ENCODE assay signal across 2 cellular contexts in the genomic region with DNA sequence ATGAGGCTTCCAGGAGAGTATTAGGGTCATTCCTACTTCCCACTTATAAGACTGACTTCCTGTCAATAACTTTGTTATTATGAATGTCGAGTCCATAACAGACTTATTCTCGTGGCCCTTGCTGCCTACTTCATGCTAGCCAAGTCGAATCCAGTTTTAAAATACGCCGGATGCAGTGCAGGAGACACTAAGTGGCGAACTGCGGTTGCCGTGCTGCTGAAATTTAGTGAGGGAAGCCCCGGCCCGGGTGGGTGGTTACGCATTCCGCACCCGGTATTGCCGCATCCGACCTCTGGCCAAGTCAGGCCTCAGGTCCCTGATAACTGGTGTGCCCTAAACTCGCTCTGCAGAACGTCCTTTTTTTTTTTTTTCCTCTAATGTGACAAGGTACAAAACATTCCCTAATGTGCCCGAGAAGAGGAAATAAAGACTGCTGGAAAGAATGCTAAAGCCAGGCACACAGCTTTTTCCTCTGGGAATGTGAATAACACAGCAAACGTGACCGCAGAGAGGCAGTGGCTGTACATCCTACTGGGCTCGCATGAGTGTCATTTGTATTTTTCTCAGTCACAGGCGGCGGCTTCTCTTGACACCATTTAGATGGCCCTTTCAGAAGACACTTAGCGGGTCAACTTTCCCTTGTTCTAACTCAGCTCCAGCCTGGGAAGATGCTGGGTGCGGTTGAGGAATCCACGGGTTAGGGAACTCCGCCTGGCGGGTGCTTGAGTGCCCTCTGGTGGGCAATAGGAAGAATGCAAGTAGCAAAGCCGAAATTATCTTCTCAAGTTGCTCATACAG.
TF ChIP-seq lines count a peak whose summit lies in the region.

No MANE protein-coding gene starts in this region.

TF ChIP-seq in SK-N-SH treated with all-trans-retinoic acid at 6 μM for 48 hours, 23 proteins besides CTCF, POLR2A, EP300 and RAD21 (continued from another document):
- TF ChIP-seq, protein P1, sequence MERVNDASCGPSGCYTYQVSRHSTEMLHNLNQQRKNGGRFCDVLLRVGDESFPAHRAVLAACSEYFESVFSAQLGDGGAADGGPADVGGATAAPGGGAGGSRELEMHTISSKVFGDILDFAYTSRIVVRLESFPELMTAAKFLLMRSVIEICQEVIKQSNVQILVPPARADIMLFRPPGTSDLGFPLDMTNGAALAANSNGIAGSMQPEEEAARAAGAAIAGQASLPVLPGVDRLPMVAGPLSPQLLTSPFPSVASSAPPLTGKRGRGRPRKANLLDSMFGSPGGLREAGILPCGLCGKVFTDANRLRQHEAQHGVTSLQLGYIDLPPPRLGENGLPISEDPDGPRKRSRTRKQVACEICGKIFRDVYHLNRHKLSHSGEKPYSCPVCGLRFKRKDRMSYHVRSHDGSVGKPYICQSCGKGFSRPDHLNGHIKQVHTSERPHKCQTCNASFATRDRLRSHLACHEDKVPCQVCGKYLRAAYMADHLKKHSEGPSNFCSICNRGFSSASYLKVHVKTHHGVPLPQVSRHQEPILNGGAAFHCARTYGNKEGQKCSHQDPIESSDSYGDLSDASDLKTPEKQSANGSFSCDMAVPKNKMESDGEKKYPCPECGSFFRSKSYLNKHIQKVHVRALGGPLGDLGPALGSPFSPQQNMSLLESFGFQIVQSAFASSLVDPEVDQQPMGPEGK (CRISPR knock-in tag; IDR thresholded peaks at IDR 0.05; ENCODE audit: borderline replicate concordance): no peak
- no peak for TF ChIP-seq ZNF8 (CRISPR knock-in tag; IDR thresholded peaks at IDR 0.05)
- no peak for TF ChIP-seq OSR1 (CRISPR knock-in tag; IDR thresholded peaks at IDR 0.05)
- no peak for TF ChIP-seq ARNTL (CRISPR knock-in tag; IDR thresholded peaks at IDR 0.05; ENCODE audit: borderline replicate concordance, low read depth)
- no peak for TF ChIP-seq ZC3H10 (CRISPR knock-in tag; IDR thresholded peaks at IDR 0.05)

TF ChIP-seq in GM12878, 131 proteins besides CTCF, POLR2A, EP300 and RAD21 (continued from another document and continues in another):
- TF ChIP-seq, protein P2, sequence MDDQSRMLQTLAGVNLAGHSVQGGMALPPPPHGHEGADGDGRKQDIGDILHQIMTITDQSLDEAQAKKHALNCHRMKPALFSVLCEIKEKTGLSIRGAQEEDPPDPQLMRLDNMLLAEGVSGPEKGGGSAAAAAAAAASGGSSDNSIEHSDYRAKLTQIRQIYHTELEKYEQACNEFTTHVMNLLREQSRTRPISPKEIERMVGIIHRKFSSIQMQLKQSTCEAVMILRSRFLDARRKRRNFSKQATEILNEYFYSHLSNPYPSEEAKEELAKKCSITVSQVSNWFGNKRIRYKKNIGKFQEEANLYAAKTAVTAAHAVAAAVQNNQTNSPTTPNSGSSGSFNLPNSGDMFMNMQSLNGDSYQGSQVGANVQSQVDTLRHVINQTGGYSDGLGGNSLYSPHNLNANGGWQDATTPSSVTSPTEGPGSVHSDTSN (IDR thresholded peaks at IDR 0.05; ENCODE audit: insufficient replicate concordance, low read depth, low read length): no peak
- no peak; the same call in 1 of the 2 replicates for TF ChIP-seq ZNF207 (IDR thresholded peaks at IDR 0.05; ENCODE audit: borderline replicate concordance)
- TF ChIP-seq, protein P3, sequence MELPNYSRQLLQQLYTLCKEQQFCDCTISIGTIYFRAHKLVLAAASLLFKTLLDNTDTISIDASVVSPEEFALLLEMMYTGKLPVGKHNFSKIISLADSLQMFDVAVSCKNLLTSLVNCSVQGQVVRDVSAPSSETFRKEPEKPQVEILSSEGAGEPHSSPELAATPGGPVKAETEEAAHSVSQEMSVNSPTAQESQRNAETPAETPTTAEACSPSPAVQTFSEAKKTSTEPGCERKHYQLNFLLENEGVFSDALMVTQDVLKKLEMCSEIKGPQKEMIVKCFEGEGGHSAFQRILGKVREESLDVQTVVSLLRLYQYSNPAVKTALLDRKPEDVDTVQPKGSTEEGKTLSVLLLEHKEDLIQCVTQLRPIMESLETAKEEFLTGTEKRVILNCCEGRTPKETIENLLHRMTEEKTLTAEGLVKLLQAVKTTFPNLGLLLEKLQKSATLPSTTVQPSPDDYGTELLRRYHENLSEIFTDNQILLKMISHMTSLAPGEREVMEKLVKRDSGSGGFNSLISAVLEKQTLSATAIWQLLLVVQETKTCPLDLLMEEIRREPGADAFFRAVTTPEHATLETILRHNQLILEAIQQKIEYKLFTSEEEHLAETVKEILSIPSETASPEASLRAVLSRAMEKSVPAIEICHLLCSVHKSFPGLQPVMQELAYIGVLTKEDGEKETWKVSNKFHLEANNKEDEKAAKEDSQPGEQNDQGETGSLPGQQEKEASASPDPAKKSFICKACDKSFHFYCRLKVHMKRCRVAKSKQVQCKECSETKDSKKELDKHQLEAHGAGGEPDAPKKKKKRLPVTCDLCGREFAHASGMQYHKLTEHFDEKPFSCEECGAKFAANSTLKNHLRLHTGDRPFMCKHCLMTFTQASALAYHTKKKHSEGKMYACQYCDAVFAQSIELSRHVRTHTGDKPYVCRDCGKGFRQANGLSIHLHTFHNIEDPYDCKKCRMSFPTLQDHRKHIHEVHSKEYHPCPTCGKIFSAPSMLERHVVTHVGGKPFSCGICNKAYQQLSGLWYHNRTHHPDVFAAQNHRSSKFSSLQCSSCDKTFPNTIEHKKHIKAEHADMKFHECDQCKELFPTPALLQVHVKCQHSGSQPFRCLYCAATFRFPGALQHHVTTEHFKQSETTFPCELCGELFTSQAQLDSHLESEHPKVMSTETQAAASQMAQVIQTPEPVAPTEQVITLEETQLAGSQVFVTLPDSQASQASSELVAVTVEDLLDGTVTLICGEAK (IDR thresholded peaks at IDR 0.05; ENCODE audit: borderline replicate concordance): no peak
- TF ChIP-seq BACH1 (IDR thresholded peaks at IDR 0.05; ENCODE audit: borderline replicate concordance): no peak
- 0 out of 2 replicates have a peak, but pooled peaks have one; percentile 49 for TF ChIP-seq NR2F1 (conservative IDR thresholded peaks at IDR 0.05)
- TF ChIP-seq BRCA1 (IDR thresholded peaks at IDR 0.05; ENCODE audit: low read depth, low read length): no peak
- TF ChIP-seq, protein P4, sequence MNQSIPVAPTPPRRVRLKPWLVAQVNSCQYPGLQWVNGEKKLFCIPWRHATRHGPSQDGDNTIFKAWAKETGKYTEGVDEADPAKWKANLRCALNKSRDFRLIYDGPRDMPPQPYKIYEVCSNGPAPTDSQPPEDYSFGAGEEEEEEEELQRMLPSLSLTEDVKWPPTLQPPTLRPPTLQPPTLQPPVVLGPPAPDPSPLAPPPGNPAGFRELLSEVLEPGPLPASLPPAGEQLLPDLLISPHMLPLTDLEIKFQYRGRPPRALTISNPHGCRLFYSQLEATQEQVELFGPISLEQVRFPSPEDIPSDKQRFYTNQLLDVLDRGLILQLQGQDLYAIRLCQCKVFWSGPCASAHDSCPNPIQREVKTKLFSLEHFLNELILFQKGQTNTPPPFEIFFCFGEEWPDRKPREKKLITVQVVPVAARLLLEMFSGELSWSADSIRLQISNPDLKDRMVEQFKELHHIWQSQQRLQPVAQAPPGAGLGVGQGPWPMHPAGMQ (IDR thresholded peaks at IDR 0.05; ENCODE audit: borderline replicate concordance): no peak
- no peak for TF ChIP-seq ZNF217 (IDR thresholded peaks at IDR 0.05)
- no peak for TF ChIP-seq SUPT20H (IDR thresholded peaks at IDR 0.05; ENCODE audit: borderline replicate concordance, control insufficient read depth, low read depth, low read length)
- no peak for TF ChIP-seq NFYA (IDR thresholded peaks at IDR 0.05; ENCODE audit: borderline replicate concordance, low read depth, low read length)
- no peak for TF ChIP-seq SRF (IDR thresholded peaks at IDR 0.05; ENCODE audit: low read depth in 2 of 2, low read length in 2 of 2)
- peak; percentile 39; the same call in 1 of the 2 replicates for TF ChIP-seq YY1 (IDR thresholded peaks at IDR 0.05; ENCODE audit: low read depth, low read length)
- TF ChIP-seq, protein P5, sequence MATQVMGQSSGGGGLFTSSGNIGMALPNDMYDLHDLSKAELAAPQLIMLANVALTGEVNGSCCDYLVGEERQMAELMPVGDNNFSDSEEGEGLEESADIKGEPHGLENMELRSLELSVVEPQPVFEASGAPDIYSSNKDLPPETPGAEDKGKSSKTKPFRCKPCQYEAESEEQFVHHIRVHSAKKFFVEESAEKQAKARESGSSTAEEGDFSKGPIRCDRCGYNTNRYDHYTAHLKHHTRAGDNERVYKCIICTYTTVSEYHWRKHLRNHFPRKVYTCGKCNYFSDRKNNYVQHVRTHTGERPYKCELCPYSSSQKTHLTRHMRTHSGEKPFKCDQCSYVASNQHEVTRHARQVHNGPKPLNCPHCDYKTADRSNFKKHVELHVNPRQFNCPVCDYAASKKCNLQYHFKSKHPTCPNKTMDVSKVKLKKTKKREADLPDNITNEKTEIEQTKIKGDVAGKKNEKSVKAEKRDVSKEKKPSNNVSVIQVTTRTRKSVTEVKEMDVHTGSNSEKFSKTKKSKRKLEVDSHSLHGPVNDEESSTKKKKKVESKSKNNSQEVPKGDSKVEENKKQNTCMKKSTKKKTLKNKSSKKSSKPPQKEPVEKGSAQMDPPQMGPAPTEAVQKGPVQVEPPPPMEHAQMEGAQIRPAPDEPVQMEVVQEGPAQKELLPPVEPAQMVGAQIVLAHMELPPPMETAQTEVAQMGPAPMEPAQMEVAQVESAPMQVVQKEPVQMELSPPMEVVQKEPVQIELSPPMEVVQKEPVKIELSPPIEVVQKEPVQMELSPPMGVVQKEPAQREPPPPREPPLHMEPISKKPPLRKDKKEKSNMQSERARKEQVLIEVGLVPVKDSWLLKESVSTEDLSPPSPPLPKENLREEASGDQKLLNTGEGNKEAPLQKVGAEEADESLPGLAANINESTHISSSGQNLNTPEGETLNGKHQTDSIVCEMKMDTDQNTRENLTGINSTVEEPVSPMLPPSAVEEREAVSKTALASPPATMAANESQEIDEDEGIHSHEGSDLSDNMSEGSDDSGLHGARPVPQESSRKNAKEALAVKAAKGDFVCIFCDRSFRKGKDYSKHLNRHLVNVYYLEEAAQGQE (IDR thresholded peaks at IDR 0.05; ENCODE audit: low read depth, low read length): no peak
- TF ChIP-seq TCF3 (IDR thresholded peaks at IDR 0.05; ENCODE audit: borderline replicate concordance, insufficient read depth, low read depth, low read length): no peak
- TF ChIP-seq HDGF (IDR thresholded peaks at IDR 0.05): no peak
- no peak for TF ChIP-seq RFX5 (IDR thresholded peaks at IDR 0.05; ENCODE audit: low read depth, low read length)
- no peak for TF ChIP-seq SMAD5 (IDR thresholded peaks at IDR 0.05; ENCODE audit: low read depth)
- TF ChIP-seq CBX5 (IDR thresholded peaks at IDR 0.05; ENCODE audit: low read depth): no peak
- TF ChIP-seq, protein P6, sequence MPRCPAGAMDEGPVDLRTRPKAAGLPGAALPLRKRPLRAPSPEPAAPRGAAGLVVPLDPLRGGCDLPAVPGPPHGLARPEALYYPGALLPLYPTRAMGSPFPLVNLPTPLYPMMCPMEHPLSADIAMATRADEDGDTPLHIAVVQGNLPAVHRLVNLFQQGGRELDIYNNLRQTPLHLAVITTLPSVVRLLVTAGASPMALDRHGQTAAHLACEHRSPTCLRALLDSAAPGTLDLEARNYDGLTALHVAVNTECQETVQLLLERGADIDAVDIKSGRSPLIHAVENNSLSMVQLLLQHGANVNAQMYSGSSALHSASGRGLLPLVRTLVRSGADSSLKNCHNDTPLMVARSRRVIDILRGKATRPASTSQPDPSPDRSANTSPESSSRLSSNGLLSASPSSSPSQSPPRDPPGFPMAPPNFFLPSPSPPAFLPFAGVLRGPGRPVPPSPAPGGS (IDR thresholded peaks at IDR 0.05; ENCODE audit: borderline replicate concordance, insufficient read depth, low read depth, low read length, poor library complexity, severe bottlenecking): no peak
- TF ChIP-seq, protein P7, sequence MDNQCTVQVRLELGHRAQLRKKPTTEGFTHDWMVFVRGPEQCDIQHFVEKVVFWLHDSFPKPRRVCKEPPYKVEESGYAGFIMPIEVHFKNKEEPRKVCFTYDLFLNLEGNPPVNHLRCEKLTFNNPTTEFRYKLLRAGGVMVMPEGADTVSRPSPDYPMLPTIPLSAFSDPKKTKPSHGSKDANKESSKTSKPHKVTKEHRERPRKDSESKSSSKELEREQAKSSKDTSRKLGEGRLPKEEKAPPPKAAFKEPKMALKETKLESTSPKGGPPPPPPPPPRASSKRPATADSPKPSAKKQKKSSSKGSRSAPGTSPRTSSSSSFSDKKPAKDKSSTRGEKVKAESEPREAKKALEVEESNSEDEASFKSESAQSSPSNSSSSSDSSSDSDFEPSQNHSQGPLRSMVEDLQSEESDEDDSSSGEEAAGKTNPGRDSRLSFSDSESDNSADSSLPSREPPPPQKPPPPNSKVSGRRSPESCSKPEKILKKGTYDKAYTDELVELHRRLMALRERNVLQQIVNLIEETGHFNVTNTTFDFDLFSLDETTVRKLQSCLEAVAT (IDR thresholded peaks at IDR 0.05): 0 out of 2 replicates have a peak, but pooled peaks have one; percentile 32
- TF ChIP-seq MTA3 (IDR thresholded peaks at IDR 0.05; ENCODE audit: borderline replicate concordance, low read length): no peak
- TF ChIP-seq HCFC1 (IDR thresholded peaks at IDR 0.05; ENCODE audit: low read length): no peak
- no peak for TF ChIP-seq MXI1 (IDR thresholded peaks at IDR 0.05; ENCODE audit: low read depth, low read length)
- TF ChIP-seq ATF7 (IDR thresholded peaks at IDR 0.05; ENCODE audit: low read depth): no peak
- no peak for TF ChIP-seq MTA2 (IDR thresholded peaks at IDR 0.05; ENCODE audit: low read depth)
- TF ChIP-seq, protein P8, sequence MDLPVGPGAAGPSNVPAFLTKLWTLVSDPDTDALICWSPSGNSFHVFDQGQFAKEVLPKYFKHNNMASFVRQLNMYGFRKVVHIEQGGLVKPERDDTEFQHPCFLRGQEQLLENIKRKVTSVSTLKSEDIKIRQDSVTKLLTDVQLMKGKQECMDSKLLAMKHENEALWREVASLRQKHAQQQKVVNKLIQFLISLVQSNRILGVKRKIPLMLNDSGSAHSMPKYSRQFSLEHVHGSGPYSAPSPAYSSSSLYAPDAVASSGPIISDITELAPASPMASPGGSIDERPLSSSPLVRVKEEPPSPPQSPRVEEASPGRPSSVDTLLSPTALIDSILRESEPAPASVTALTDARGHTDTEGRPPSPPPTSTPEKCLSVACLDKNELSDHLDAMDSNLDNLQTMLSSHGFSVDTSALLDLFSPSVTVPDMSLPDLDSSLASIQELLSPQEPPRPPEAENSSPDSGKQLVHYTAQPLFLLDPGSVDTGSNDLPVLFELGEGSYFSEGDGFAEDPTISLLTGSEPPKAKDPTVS (IDR thresholded peaks at IDR 0.05; ENCODE audit: low read depth, low read length): no peak
- TF ChIP-seq IKZF1 (conservative IDR thresholded peaks at IDR 0.05): peak; percentile 92
- TF ChIP-seq SMARCA5 (IDR thresholded peaks at IDR 0.05): 0 out of 2 replicates have a peak, but pooled peaks have one; percentile 44
- no peak for TF ChIP-seq ZSCAN29 (IDR thresholded peaks at IDR 0.05)
- no peak for TF ChIP-seq ASH2L (IDR thresholded peaks at IDR 0.05; ENCODE audit: borderline replicate concordance, low read depth)
- TF ChIP-seq, protein P9, sequence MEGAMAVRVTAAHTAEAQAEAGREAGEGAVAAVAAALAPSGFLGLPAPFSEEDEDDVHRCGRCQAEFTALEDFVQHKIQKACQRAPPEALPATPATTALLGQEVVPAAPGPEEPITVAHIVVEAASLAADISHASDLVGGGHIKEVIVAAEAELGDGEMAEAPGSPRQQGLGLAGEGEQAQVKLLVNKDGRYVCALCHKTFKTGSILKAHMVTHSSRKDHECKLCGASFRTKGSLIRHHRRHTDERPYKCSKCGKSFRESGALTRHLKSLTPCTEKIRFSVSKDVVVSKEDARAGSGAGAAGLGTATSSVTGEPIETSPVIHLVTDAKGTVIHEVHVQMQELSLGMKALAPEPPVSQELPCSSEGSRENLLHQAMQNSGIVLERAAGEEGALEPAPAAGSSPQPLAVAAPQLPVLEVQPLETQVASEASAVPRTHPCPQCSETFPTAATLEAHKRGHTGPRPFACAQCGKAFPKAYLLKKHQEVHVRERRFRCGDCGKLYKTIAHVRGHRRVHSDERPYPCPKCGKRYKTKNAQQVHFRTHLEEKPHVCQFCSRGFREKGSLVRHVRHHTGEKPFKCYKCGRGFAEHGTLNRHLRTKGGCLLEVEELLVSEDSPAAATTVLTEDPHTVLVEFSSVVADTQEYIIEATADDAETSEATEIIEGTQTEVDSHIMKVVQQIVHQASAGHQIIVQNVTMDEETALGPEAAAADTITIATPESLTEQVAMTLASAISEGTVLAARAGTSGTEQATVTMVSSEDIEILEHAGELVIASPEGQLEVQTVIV (IDR thresholded peaks at IDR 0.05; ENCODE audit: borderline replicate concordance, partially characterized antibody): no peak
